Comparison of ENCODE assay signal across 8 cellular contexts in the genomic region with DNA sequence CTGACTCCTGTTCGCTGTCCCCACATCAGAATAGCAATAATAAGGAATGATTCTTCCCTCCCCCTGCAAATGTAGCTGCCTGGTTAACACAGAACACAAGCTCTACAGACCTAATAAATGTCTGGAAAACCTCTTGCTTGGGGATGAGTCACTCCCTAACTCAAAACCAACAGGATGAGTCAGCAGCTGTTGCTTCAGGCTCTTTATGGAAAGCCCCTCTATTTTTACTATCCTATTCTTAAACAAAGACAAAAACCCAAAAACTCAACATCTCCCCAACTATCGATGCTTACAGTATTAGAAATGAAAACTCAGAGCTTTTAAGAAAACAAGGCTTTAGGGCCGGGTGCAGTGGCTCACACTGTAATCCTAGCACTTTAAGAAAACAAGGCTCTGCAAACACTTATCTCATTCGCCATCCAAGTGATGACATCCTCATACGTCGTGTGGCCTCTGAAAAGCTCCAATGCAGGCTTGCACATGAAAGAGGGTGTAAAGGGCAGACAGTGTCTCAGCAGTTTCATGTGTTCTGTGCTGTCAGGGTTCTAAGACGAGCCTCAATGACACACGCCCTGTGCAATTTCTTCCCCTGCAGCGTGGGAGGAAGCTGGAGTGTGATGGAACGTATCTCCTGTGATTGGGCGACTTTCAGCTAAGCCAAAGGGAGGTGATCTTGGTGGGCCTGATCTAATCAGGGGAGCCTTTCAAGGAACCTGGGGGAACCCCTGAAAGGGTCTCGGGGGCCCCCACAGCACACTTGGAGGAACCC.
DNase-seq lines count a peak whose midpoint lies in the region; ATAC-seq, FAIRE-seq and TF ChIP-seq lines count a peak whose summit lies in the region.

No MANE protein-coding gene starts in this region.

- H3K79me2 ChIP-seq in astrocyte (ENCODE audit: insufficient read depth, low read length), result peaks cover 39% of the 10 kb centered on the region

- peak overlapping the region; percentile 77 for H3K4me2 ChIP-seq in astrocyte (ENCODE audit: low read length)

- peak overlapping the region; percentile 2 for H2AFZ ChIP-seq in astrocyte (ENCODE audit: low read depth, low read length)

- DNase-seq in SKM-1 treated with dmso at 0.1 percent for 144 hours (lab: John Stamatoyannopoulos, UW; ENCODE audit: unreplicated experiment), result peak; percentile 70
- peak; percentile 99 for DNase-seq in astrocyte (ENCODE audit: low read depth)
- peak; percentile 97 for DNase-seq in islet precursor cell
- peak; percentile 44 to 47 for DNase-seq in stimulated activated CD4-positive, alpha-beta T cell treated with anti-CD3 and anti-CD28 coated beads, Interleukin-1b, Interleukin-23, amount 100 ng/mL, for 4 hours (ENCODE audit: low read depth in 2 of 2)
- DNase-seq in NCI-H2107 treated with DMSO at 0.1 percent for 48 hours (lab: John Stamatoyannopoulos, UW; ENCODE audit: unreplicated experiment), result no peak

- H3K9me3 ChIP-seq in ES-I3 (ENCODE audit: control insufficient read depth, insufficient read depth, low read length) (no peaks in the 10 kb centered on the region), HUES48 (ENCODE audit: control insufficient read depth, insufficient read depth, low read length) (no peaks in the 10 kb centered on the region), astrocyte (ENCODE audit: insufficient read depth, low read depth, low read length) (no peaks in the 10 kb centered on the region)

- peaks cover 30% of the 10 kb centered on the region for H3K36me3 Mint-ChIP-seq in astrocyte (ENCODE audit: low read depth, unreplicated experiment)

- no peaks in the 10 kb centered on the region for H3K27me3 ChIP-seq in HUES48 (ENCODE audit: control insufficient read depth, insufficient read depth, low read length)
- H3K27me3 ChIP-seq in astrocyte (ENCODE audit: insufficient read depth, low read length), result no peaks in the 10 kb centered on the region

- peak; percentile 93 for FAIRE-seq in astrocyte (lab: Jason Lieb, UNC)

- peak overlapping the region; percentile 20 for H3K4me3 Mint-ChIP-seq in astrocyte (ENCODE audit: unreplicated experiment)

- H3K4me1 ChIP-seq in ES-I3 (ENCODE audit: insufficient read depth, low read length) (peaks cover 30% of the 10 kb centered on the region), HUES48 (ENCODE audit: control insufficient read depth, insufficient read depth, low read length) (peaks cover 9% of the 10 kb centered on the region; the same call in 1 of the 2 replicates), astrocyte (ENCODE audit: insufficient read depth, low read length) (peaks cover 37% of the 10 kb centered on the region)

- peaks cover 59% of the 10 kb centered on the region for H3K4me1 Mint-ChIP-seq in astrocyte (ENCODE audit: low read depth, unreplicated experiment)

- peak; percentile 67 for ATAC-seq in GM21576 (IDR thresholded peaks at IDR 0.05; ENCODE audit: unreplicated experiment)

- TF ChIP-seq CTCF in astrocyte (IDR thresholded peaks at IDR 0.05; ENCODE audit: insufficient read depth, low read depth, low read length), result no peak

- H3K4me3 ChIP-seq in HUES48 (ENCODE audit: low read depth, low read length), result no peak overlapping the region
- H3K4me3 ChIP-seq in astrocyte (ENCODE audit: insufficient read depth, low read depth, low read length), result peak overlapping the region; percentile 24

- no peaks in the 10 kb centered on the region for H3K27me3 Mint-ChIP-seq in astrocyte (ENCODE audit: low read depth, unreplicated experiment)

- peak overlapping the region; percentile 89 for H3K27ac ChIP-seq in HUES48 (ENCODE audit: low read depth, low read length)
- peak overlapping the region; percentile 97 for H3K27ac ChIP-seq in astrocyte (ENCODE audit: low read depth, low read length)

- H3K9ac ChIP-seq in ES-I3 (ENCODE audit: low read depth, low read length) (peak overlapping the region; percentile 12), HUES48 (ENCODE audit: low read depth, low read length) (peak overlapping the region; percentile 18), astrocyte (ENCODE audit: low read length) (peak overlapping the region; percentile 72)

- H3K36me3 ChIP-seq in ES-I3 (ENCODE audit: insufficient read depth, low read length), result no peaks in the 10 kb centered on the region
- H3K36me3 ChIP-seq in HUES48 (ENCODE audit: control insufficient read depth, insufficient read depth, low read length), result peaks cover 4% of the 10 kb centered on the region
- H3K36me3 ChIP-seq in astrocyte (ENCODE audit: insufficient read depth, low read length), result no peaks in the 10 kb centered on the region

- peak overlapping the region; percentile 96 for H3K27ac Mint-ChIP-seq in astrocyte (ENCODE audit: unreplicated experiment)

- H3K9me3 Mint-ChIP-seq in astrocyte (ENCODE audit: unreplicated experiment), result peaks cover 4% of the 10 kb centered on the region

- peaks cover 3% of the 10 kb centered on the region for H4K20me1 ChIP-seq in astrocyte (ENCODE audit: insufficient read depth, low read length)

Comparison
In these comparisons a context has a peak if more than half of its experiments do, and no peak if none do; other contexts are left out.
1. H3K9ac ChIP-seq: peak in every context shown above with its lines; median percentile 72 in astrocyte; 18 in HUES48; 12 in ES-I3.